In the genomic region with DNA sequence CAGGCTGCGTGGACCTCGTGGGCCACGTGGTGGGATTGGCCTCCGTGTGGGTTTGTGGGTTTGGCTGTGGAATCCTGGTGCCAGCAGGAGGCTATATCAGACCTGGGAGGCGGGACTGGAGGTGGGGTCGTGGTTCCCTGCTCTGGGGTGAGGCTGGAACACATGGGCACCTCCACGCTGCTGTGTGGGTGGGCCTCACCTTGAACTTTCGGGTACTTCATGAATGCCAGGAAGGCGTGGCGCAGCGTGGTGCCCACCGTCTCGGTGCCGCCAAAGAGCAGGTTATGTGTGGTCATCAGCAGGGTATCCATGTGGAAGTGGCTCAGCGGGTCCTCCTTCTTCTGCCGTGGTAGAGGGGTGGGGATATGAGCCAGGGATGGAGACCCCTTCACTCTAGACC, we compare ENCODE assay signal across 1 cellular context.
TF ChIP-seq lines count a peak whose summit lies in the region.

No MANE protein-coding gene starts in this region.

TF ChIP-seq in HEK293, 187 proteins besides CTCF, POLR2A, EP300 and RAD21:
- TF ChIP-seq EGR2 (tag by site-specific recombination; IDR thresholded peaks at IDR 0.05; ENCODE audit: low read depth), result peak; percentile 48
TF ChIP-seq in HEK293: peak in this region for 1; not testable (repeated sequence) for 186.
